16 cellular contexts compared by ENCODE assay signal in the genomic region with DNA sequence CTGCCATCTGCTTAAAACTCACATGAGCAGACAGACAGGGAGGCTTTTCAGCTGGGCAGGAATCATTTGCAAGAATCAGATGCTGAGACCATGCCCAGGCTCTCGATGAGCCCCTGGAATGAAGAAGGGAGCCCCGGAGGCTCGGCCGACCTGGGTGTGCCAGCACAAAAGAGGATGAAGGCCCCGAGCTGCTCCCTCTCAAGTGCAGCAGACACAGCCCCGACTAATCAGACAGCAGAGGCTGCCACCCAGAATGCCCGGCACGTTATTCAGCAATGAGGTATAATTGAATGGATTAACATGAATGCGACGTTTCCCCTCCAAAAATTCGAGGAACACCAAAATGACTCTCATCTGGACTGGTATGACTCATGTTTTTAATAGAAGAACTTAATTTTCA. TPM values are rescaled to one million over a fixed set of nuclear protein-coding genes. Genes with fewer than 3 reads are reported as not detected.
DNase-seq lines count a peak whose midpoint lies in the region; ATAC-seq, FAIRE-seq and TF ChIP-seq lines count a peak whose summit lies in the region.
"Had no signal": no experiment of that assay in that cellular context is flagged by ENCODE, and none has a peak within 500 bp of the region (broad histone marks: within the 10 kb centered on the region; RNA-seq: fewer than 3 reads in every experiment).

No MANE protein-coding gene starts in this region.

- TF ChIP-seq RAD21 in HepG2 (CRISPR knock-in tag; IDR thresholded peaks at IDR 0.05): no peak

- no peak for TF ChIP-seq CTCF in endodermal cell (conservative IDR thresholded peaks at IDR 0.05)
- TF ChIP-seq CTCF in HepG2 (CRISPR knock-in tag; IDR thresholded peaks at IDR 0.05): no peak

- in situ Hi-C loops in HepG2 (cut with HindIII; ENCODE audit: extremely low pct_ligation_motif_present, low pct_unique_long_range_greater_than_20kb): no loop called here

- TF ChIP-seq POLR2A in HepG2 (IDR thresholded peaks at IDR 0.05; ENCODE audit: insufficient read depth in 1 of 2, low read depth in 2 of 2, low read length in 2 of 2): no peak

- H3K27me3 Mint-ChIP-seq in activated T-cell treated with anti-CD3 and anti-CD28 coated beads, Interleukin-2, amount 50 U/mL, for 72 hours (ENCODE audit: low read depth): no peaks in the 10 kb centered on the region
- no peaks in the 10 kb centered on the region for H3K27me3 Mint-ChIP-seq in endodermal cell (ENCODE audit: insufficient read depth)
- H3K27me3 Mint-ChIP-seq: stimulated activated memory B cell treated with anti-CD40 and anti-IgM and Interleukin-4, amounts not matched to agents 10 μg/mL and 1 μg/mL and 100 μg/mL, for 72 hours had no signal

- no peaks in the 10 kb centered on the region for H4K20me1 ChIP-seq in HepG2 (ENCODE audit: insufficient read depth, low read length)

- CTCF ChIA-PET in HepG2 (lab: Yijun Ruan, JAX; ENCODE audit: low intra/inter-chr PET ratio, low total read pairs): no interaction called here

- no peak overlapping the region for H3K4me2 ChIP-seq in HepG2 (ENCODE audit: low read depth, low read length)

- no TSS peak for BruUV-seq in HepG2 (replicated peaks; lab: Mats Ljungman, UMichigan)

- H3K9me3 ChIP-seq in endodermal cell (ENCODE audit: control insufficient read depth, low read length): no peaks in the 10 kb centered on the region
- no peaks in the 10 kb centered on the region for H3K9me3 ChIP-seq in HepG2 (ENCODE audit: low read length)
- H3K9me3 ChIP-seq: adrenal gland had no signal

- H3K27ac ChIP-seq in endodermal cell (ENCODE audit: low read depth, low read length) (no peak overlapping the region), HepG2 (ENCODE audit: extremely low read length, insufficient read depth, low read length) (no peak overlapping the region)
- H3K27ac ChIP-seq: adrenal gland had no signal

- peak overlapping the region; percentile 96 for H3K27ac Mint-ChIP-seq in activated T-cell treated with anti-CD3 and anti-CD28 coated beads, Interleukin-2, amount 50 U/mL, for 72 hours
- peak overlapping the region; percentile 61 for H3K27ac Mint-ChIP-seq in endodermal cell
- H3K27ac Mint-ChIP-seq: stimulated activated memory B cell treated with anti-CD40 and anti-IgM and Interleukin-4, amounts not matched to agents 10 μg/mL and 1 μg/mL and 100 μg/mL, for 72 hours had no signal

- POLR2A ChIA-PET in HepG2 (lab: Yijun Ruan, JAX): no interaction called here

- H3K4me3 Mint-ChIP-seq in activated T-cell treated with anti-CD3 and anti-CD28 coated beads, Interleukin-2, amount 50 U/mL, for 72 hours: peak overlapping the region; percentile 82 to 89
- H3K4me3 Mint-ChIP-seq in endodermal cell: no peak overlapping the region
- H3K4me3 Mint-ChIP-seq: stimulated activated memory B cell treated with anti-CD40 and anti-IgM and Interleukin-4, amounts not matched to agents 10 μg/mL and 1 μg/mL and 100 μg/mL, for 72 hours had no signal

- peak; percentile 52 to 67 for DNase-seq in stimulated activated CD8-positive, alpha-beta memory T cell treated with anti-CD3 and anti-CD28 coated beads, Interleukin-7, amount 100 ng/mL, for 4 hours (ENCODE audit: low read depth in 2 of 2)
- no peak for DNase-seq in stimulated activated CD8-positive, alpha-beta memory T cell treated with anti-CD3 and anti-CD28 coated beads, Interleukin-4, amount 100 ng/mL, for 48 hours
- no peak for DNase-seq in activated T-cell treated with anti-CD3 and anti-CD28 coated beads, Interleukin-2, amount 50 U/mL, for 72 hours
- no peak for DNase-seq in endodermal cell
- DNase-seq in NCI-H2227 (lab: John Stamatoyannopoulos, UW; ENCODE audit: unreplicated experiment): no peak
- DNase-seq in HepG2 (ENCODE audit: low spot score): no peak
- no peak for DNase-seq in OCI-M2 (lab: John Stamatoyannopoulos, UW; ENCODE audit: unreplicated experiment)
- DNase-seq: adrenal gland, cerebellar nuclear complex, DND-41, mesenchymal stem cell, NCI-H2029 treated with DMSO at 0.1 percent for 48 hours, NCI-H774 had no signal

- H3K36me3 Mint-ChIP-seq in activated T-cell treated with anti-CD3 and anti-CD28 coated beads, Interleukin-2, amount 50 U/mL, for 72 hours (ENCODE audit: insufficient read depth in 2 of 2): peaks cover 3 to 14% of the 10 kb centered on the region in 2 donors
- H3K36me3 Mint-ChIP-seq in endodermal cell (ENCODE audit: low read depth): no peaks in the 10 kb centered on the region
- H3K36me3 Mint-ChIP-seq: stimulated activated memory B cell treated with anti-CD40 and anti-IgM and Interleukin-4, amounts not matched to agents 10 μg/mL and 1 μg/mL and 100 μg/mL, for 72 hours had no signal

- 91 to 93% methylated on average over 8 to 11 of the region's 11 CpGs for WGBS in endodermal cell (ENCODE audit: insufficient coverage in 1 of 2, insufficient read length in 1 of 2), 2 experiments
- WGBS in HepG2 (ENCODE audit: low lambda C conversion rate): 0% methylated on average over 5 of the region's 11 CpGs

- H3K9me3 Mint-ChIP-seq in activated T-cell treated with anti-CD3 and anti-CD28 coated beads, Interleukin-2, amount 50 U/mL, for 72 hours: no peaks in the 10 kb centered on the region
- H3K9me3 Mint-ChIP-seq in endodermal cell: no peaks in the 10 kb centered on the region

- H3K4me3 ChIP-seq in endodermal cell (ENCODE audit: low read length): no peak overlapping the region
- H3K4me3 ChIP-seq in HepG2 (replicated peaks in 1 of 3; ENCODE audit: insufficient read depth in 1 of 3, low read depth in 2 of 3, low read length in 3 of 3): no peak overlapping the region
- H3K4me3 ChIP-seq: adrenal gland had no signal

- H3K4me1 ChIP-seq in endodermal cell (ENCODE audit: control insufficient read depth, insufficient read depth, low read length) (no peaks in the 10 kb centered on the region), HepG2 (ENCODE audit: insufficient read depth, low read length) (no peaks in the 10 kb centered on the region)
- H3K4me1 ChIP-seq: adrenal gland had no signal

- H2AFZ ChIP-seq in HepG2 (ENCODE audit: low read length): no peak overlapping the region

- no peak for FAIRE-seq in HepG2 (lab: Jason Lieb, UNC)

- H3K9ac ChIP-seq in endodermal cell (ENCODE audit: extremely low read depth, low read length, poor library complexity, severe bottlenecking) (no peak overlapping the region), HepG2 (ENCODE audit: insufficient read depth, low read depth, low read length) (no peak overlapping the region)

- H3K79me2 ChIP-seq in HepG2 (ENCODE audit: insufficient read depth, low read length): no peaks in the 10 kb centered on the region

- peak; percentile 36 to 38 for ATAC-seq in activated T-cell treated with anti-CD3 and anti-CD28 coated beads, Interleukin-2, amount 50 U/mL, for 72 hours (replicated peaks in 1 of 2)
- ATAC-seq in HepG2 (no peak), GM21528 (IDR thresholded peaks at IDR 0.05; ENCODE audit: low FRiP score, unreplicated experiment) (no peak)
- ATAC-seq: Panc1; stimulated activated memory B cell treated with anti-CD40 and anti-IgM and Interleukin-4, amounts not matched to agents 10 μg/mL and 1 μg/mL and 100 μg/mL, for 72 hours had no signal

- H3K36me3 ChIP-seq in endodermal cell (ENCODE audit: control insufficient read depth, insufficient read depth, low read length) (no peaks in the 10 kb centered on the region), HepG2 (replicated peaks in 1 of 2; ENCODE audit: control insufficient read depth in 1 of 2, insufficient read depth in 2 of 2, low read length in 2 of 2) (no peaks in the 10 kb centered on the region)
- H3K36me3 ChIP-seq: adrenal gland had no signal

- TF ChIP-seq EP300 in HepG2 (IDR thresholded peaks at IDR 0.05; ENCODE audit: low read depth in 2 of 2, low read length in 2 of 2): no peak
- no peak for TF ChIP-seq EP300 in HepG2 (CRISPR knock-in tag; IDR thresholded peaks at IDR 0.05; ENCODE audit: borderline replicate concordance)

- H3K4me1 Mint-ChIP-seq in activated T-cell treated with anti-CD3 and anti-CD28 coated beads, Interleukin-2, amount 50 U/mL, for 72 hours (ENCODE audit: low read depth): peaks cover 99% of the 10 kb centered on the region
- peaks cover 2% of the 10 kb centered on the region for H3K4me1 Mint-ChIP-seq in endodermal cell
- H3K4me1 Mint-ChIP-seq: stimulated activated memory B cell treated with anti-CD40 and anti-IgM and Interleukin-4, amounts not matched to agents 10 μg/mL and 1 μg/mL and 100 μg/mL, for 72 hours had no signal

- intact Hi-C loops in HepG2 (cut with micrococcal nuclease; ENCODE audit: unreplicated experiment): no loop called here

- H3K27me3 ChIP-seq in endodermal cell (ENCODE audit: control insufficient read depth, insufficient read depth, low read length, poor library complexity, severe bottlenecking) (no peaks in the 10 kb centered on the region), HepG2 (ENCODE audit: control insufficient read depth in 1 of 2, insufficient read depth in 2 of 2, low read length in 2 of 2) (peaks cover 4 to 48% of the 10 kb centered on the region in 2 experiments)
- H3K27me3 ChIP-seq: adrenal gland had no signal

TF ChIP-seq in HepG2, 621 proteins besides CTCF, POLR2A, EP300 and RAD21 (continues in another document):
- no peak for TF ChIP-seq IKZF1 (IDR thresholded peaks at IDR 0.05)

RNA-seq across cellular contexts. Expression of a gene that starts 58.9 kb away (rescaled TPM):
- 10 to 100 TPM; 54.4 to 58.0 TPM for total RNA-seq in activated T-cell treated with anti-CD3 and anti-CD28 coated beads, Interleukin-2, amount 50 U/mL, for 72 hours
- 1 to 10 TPM; 5.7 to 6.0 TPM for total RNA-seq in endodermal cell
- polyA plus RNA-seq in endodermal cell (2013, experiment 1 of 2): 1.2 TPM
- polyA plus RNA-seq in endodermal cell (2013, experiment 2 of 2): 1.6 TPM
- not detected in 2 replicates for total RNA-seq in HepG2 (2016; rRNA removed; fragmentation: Illumina TruSeq; extraction: Trizol)
- not detected in 2 replicates for total RNA-seq in HepG2 (2016; cell fraction: cytosol; rRNA removed; fragmentation: Illumina TruSeq; extraction: Trizol; ENCODE audit: low read depth)
- not detected in 2 replicates for total RNA-seq in HepG2 (2016; cell fraction: insoluble cytoplasmic fraction; rRNA removed; fragmentation: Illumina TruSeq; extraction: Trizol)
- total RNA-seq in HepG2 (2016; cell fraction: membrane; rRNA removed; fragmentation: Illumina TruSeq; extraction: Trizol): not detected in 2 replicates
- total RNA-seq in HepG2 (2016; cell fraction: nucleus; rRNA removed; fragmentation: Illumina TruSeq; extraction: Trizol): not detected in 2 replicates
- polyA plus RNA-seq in HepG2 (2011; rRNA removed): not detected in 2 replicates
- polyA plus RNA-seq in HepG2 (2011; cell fraction: cytosol; rRNA removed): not detected in 2 replicates
- polyA plus RNA-seq in HepG2 (2011; cell fraction: nucleus; rRNA removed): 0.02 and 0.03 TPM in 2 replicates
- polyA plus RNA-seq in HepG2 (2012): not detected in 2 replicates
- polyA plus RNA-seq in HepG2 (2016; cell fraction: cytosol; fragmentation: Illumina TruSeq; extraction: Trizol; ENCODE audit: low read depth): not detected in 2 replicates
- polyA plus RNA-seq in HepG2 (2016; cell fraction: insoluble cytoplasmic fraction; fragmentation: Illumina TruSeq; extraction: Trizol; ENCODE audit: low read depth): not detected in 2 replicates
- not detected in 2 replicates for polyA plus RNA-seq in HepG2 (2016; cell fraction: membrane; fragmentation: Illumina TruSeq; extraction: Trizol; ENCODE audit: low read depth)
- polyA plus RNA-seq in HepG2 (2016; cell fraction: nucleus; fragmentation: Illumina TruSeq; extraction: Trizol; ENCODE audit: insufficient read depth, low read depth): not detected in 2 replicates
- polyA minus RNA-seq in HepG2 (2011; rRNA and poly(A)+ RNA removed; ENCODE audit: low replicate concordance): not detected in 2 replicates
- polyA minus RNA-seq in HepG2 (2011; cell fraction: cytosol; rRNA and poly(A)+ RNA removed): not detected in 2 replicates
- under 0.01 TPM in 1 of 2 replicates, not detected in the other for polyA minus RNA-seq in HepG2 (2011; cell fraction: nucleus; rRNA and poly(A)+ RNA removed)

Comparison
In these comparisons a context has a peak if more than half of its experiments do, and no peak if none do; other contexts are left out.
1. DNase-seq: peak in stimulated activated CD8-positive, alpha-beta memory T cell treated with anti-CD3 and anti-CD28 coated beads, Interleukin-7, amount 100 ng/mL, for 4 hours (2 of 2); none in stimulated activated CD8-positive, alpha-beta memory T cell treated with anti-CD3 and anti-CD28 coated beads, Interleukin-4, amount 100 ng/mL, for 48 hours (single experiment), activated T-cell treated with anti-CD3 and anti-CD28 coated beads, Interleukin-2, amount 50 U/mL, for 72 hours (0 of 2), endodermal cell (single experiment), NCI-H2227 (single experiment), HepG2 (single experiment) and OCI-M2 (single experiment).
2. ATAC-seq: peak in activated T-cell treated with anti-CD3 and anti-CD28 coated beads, Interleukin-2, amount 50 U/mL, for 72 hours (2 of 2); none in HepG2 (single experiment) and GM21528 (single experiment).
3. RNA of a gene that starts 58.9 kb away (total RNA-seq): 54.4 to 58.0 TPM in activated T-cell treated with anti-CD3 and anti-CD28 coated beads, Interleukin-2, amount 50 U/mL, for 72 hours; 5.7 to 6.0 TPM in endodermal cell and not detected in HepG2; every median in the first group is over 4 times any median in the second.